ENCODE assay signal across 9 cellular contexts in genomic region chr3:46386206-46386605, GRCh38. TPM values are rescaled to one million over a fixed set of nuclear protein-coding genes. Genes with fewer than 3 reads are reported as not detected.
DNase-seq lines count a peak whose midpoint lies in the region; ATAC-seq, FAIRE-seq and TF ChIP-seq lines count a peak whose summit lies in the region.
"Had no signal": no experiment of that assay in that cellular context is flagged by ENCODE, and none has a peak within 500 bp of the region (broad histone marks: within the 10 kb centered on the region; RNA-seq: fewer than 3 reads in every experiment).

No MANE protein-coding gene starts in this region.

- ATAC-seq in DND-41 (ENCODE audit: insufficient read depth, low read depth), result peak; percentile 73
- no peak for ATAC-seq in GM21360 (IDR thresholded peaks at IDR 0.05; ENCODE audit: unreplicated experiment)

- DNase-seq in DND-41 (peak; percentile 76), HTR-8/SVneo (ENCODE audit: insufficient read length, low spot score) (peak; percentile 76), amniotic epithelial cell (ENCODE audit: low read depth) (peak; percentile 32), myocyte (ENCODE audit: low read depth) (peak; percentile 55), neuronal stem cell (ENCODE audit: low spot score) (no peak), dedifferentiated amniotic fluid mesenchymal stem cell (ENCODE audit: extremely low spot score) (no peak)
- DNase-seq: activated naive CD4-positive, alpha-beta T cell treated with Interleukin-2 at 50 U/mL for 16 hours; naive B cell had no signal

- H3K79me1 ChIP-seq in neuronal stem cell (ENCODE audit: low read depth, low read length), result no peaks in the 10 kb centered on the region

- H3K4me3 ChIP-seq in DND-41 (ENCODE audit: low read depth in 1 of 2, low read length in 2 of 2), result peak overlapping the region in 1 of 2 experiments; percentile 14; a peak in 1 of 4 replicates
- H3K4me3 ChIP-seq in neuronal stem cell (ENCODE audit: low read length in 2 of 2), result no peak overlapping the region

- H3K27me3 ChIP-seq in DND-41 (ENCODE audit: insufficient read depth, low read length, poor library complexity) (no peaks in the 10 kb centered on the region), neuronal stem cell (ENCODE audit: control insufficient read depth in 3 of 3, insufficient read depth in 3 of 3, low read depth in 1 of 3, low read length in 3 of 3) (no peaks in the 10 kb centered on the region)

- H3K79me2 ChIP-seq in DND-41 (ENCODE audit: insufficient read depth, low read length), result no peaks in the 10 kb centered on the region

- no peak overlapping the region for H4K8ac ChIP-seq in neuronal stem cell (ENCODE audit: low read depth, low read length)

- H2BK120ac ChIP-seq in neuronal stem cell (ENCODE audit: low read depth, low read length), result no peak overlapping the region

- H3K4me2 ChIP-seq in DND-41 (ENCODE audit: insufficient read depth, low read length) (peak overlapping the region; percentile 50), neuronal stem cell (ENCODE audit: insufficient read depth, low read length, poor library complexity, severe bottlenecking) (no peak overlapping the region)

- no peak overlapping the region for H2BK15ac ChIP-seq in neuronal stem cell (ENCODE audit: low read length)

- H3K9ac ChIP-seq in DND-41 (ENCODE audit: low read depth, low read length) (peak overlapping the region; percentile 45), neuronal stem cell (ENCODE audit: low read depth, low read length, poor library complexity) (no peak overlapping the region)

- peaks cover 64% of the 10 kb centered on the region for H3K4me1 ChIP-seq in DND-41 (ENCODE audit: insufficient read depth, low read length)
- no peaks in the 10 kb centered on the region for H3K4me1 ChIP-seq in neuronal stem cell (ENCODE audit: control insufficient read depth in 2 of 2, insufficient read depth in 1 of 2, low read depth in 1 of 2, low read length in 2 of 2)

- no CpG with 5 or more reads among the region's 4 CpGs for WGBS in neuronal stem cell (ENCODE audit: extremely low coverage in 2 of 2, insufficient read length in 2 of 2, insufficient replicate concordance in 1 of 2), 2 donors

- no peak overlapping the region for H2BK5ac ChIP-seq in neuronal stem cell (ENCODE audit: low read length)

- peak overlapping the region; percentile 88 for H3K27ac ChIP-seq in DND-41 (ENCODE audit: low read length)
- H3K27ac ChIP-seq in neuronal stem cell (replicated peaks; ENCODE audit: low read length), result no peak overlapping the region

- H2AK5ac ChIP-seq in neuronal stem cell (ENCODE audit: low read depth, low read length), result no peak overlapping the region

- H3K4ac ChIP-seq in neuronal stem cell (ENCODE audit: low read length), result no peak overlapping the region

- no peak overlapping the region for H4K91ac ChIP-seq in neuronal stem cell (ENCODE audit: low read depth, low read length, poor library complexity)

- no peak overlapping the region for H3K18ac ChIP-seq in neuronal stem cell (ENCODE audit: low read length)

- H3K23ac ChIP-seq in neuronal stem cell (ENCODE audit: low read depth, low read length, poor library complexity), result no peak overlapping the region

- H3K36me3 ChIP-seq in DND-41 (ENCODE audit: insufficient read depth, low read length) (no peaks in the 10 kb centered on the region), neuronal stem cell (replicated peaks in 1 of 2; ENCODE audit: control insufficient read depth in 2 of 2, insufficient read depth in 2 of 2, low read length in 2 of 2) (no peaks in the 10 kb centered on the region)

- no peak overlapping the region for H2BK12ac ChIP-seq in neuronal stem cell (ENCODE audit: low read length)

- FAIRE-seq in HTR-8/SVneo (lab: Jason Lieb, UNC), result peak; percentile 59

- H4K20me1 ChIP-seq in DND-41 (ENCODE audit: insufficient read depth, low read length), result no peaks in the 10 kb centered on the region

- H3K9me3 ChIP-seq in DND-41 (ENCODE audit: insufficient read depth, low read length, severe bottlenecking) (no peaks in the 10 kb centered on the region), neuronal stem cell (replicated peaks in 1 of 2; ENCODE audit: control insufficient read depth in 2 of 2, insufficient read depth in 1 of 2, low read depth in 1 of 2, low read length in 2 of 2) (no peaks in the 10 kb centered on the region)

- H2AFZ ChIP-seq in DND-41 (ENCODE audit: low read depth, low read length) (no peak overlapping the region; the same call in 1 of the 2 replicates), neuronal stem cell (ENCODE audit: low read length) (no peak overlapping the region)

- no peak for TF ChIP-seq CTCF in DND-41 (IDR thresholded peaks at IDR 0.05; ENCODE audit: borderline replicate concordance, extremely low read depth, low read length, poor library complexity, severe bottlenecking)

- H3K14ac ChIP-seq in neuronal stem cell (ENCODE audit: low read length), result no peak overlapping the region

RNA-seq across cellular contexts. Expression of gene CCR5, which starts 15.5 kb away (rescaled TPM):
- not detected in 2 replicates for total RNA-seq in myocyte
- polyA plus RNA-seq in myocyte (2012), result 0.08 TPM
- polyA plus RNA-seq in neuronal stem cell (2013, experiment 1 of 2), result not detected
- not detected for polyA plus RNA-seq in neuronal stem cell (2013, experiment 2 of 2)

RNA-seq across cellular contexts. Expression of gene CCRL2, which starts 20.9 kb away (rescaled TPM):
- total RNA-seq in myocyte, result 0.78 and 2.1 TPM in 2 replicates
- polyA plus RNA-seq in myocyte (2012), result 0.87 TPM
- not detected for polyA plus RNA-seq in neuronal stem cell (2013, experiment 1 of 2)
- polyA plus RNA-seq in neuronal stem cell (2013, experiment 2 of 2), result not detected

RNA-seq across cellular contexts. Expression of gene CCR2, which starts 32.3 kb away (rescaled TPM):
- total RNA-seq in myocyte, result not detected in 2 replicates
- 0.09 TPM for polyA plus RNA-seq in myocyte (2012)
- not detected for polyA plus RNA-seq in neuronal stem cell (2013, experiment 1 of 2)
- polyA plus RNA-seq in neuronal stem cell (2013, experiment 2 of 2), result not detected

Comparison
In these comparisons a context has a peak if more than half of its experiments do, and no peak if none do; other contexts are left out.
1. DNase-seq: peak in DND-41 (single experiment), HTR-8/SVneo (single experiment), amniotic epithelial cell (single experiment) and myocyte (single experiment); none in neuronal stem cell (single experiment) and dedifferentiated amniotic fluid mesenchymal stem cell (single experiment).